8 cellular contexts compared by ENCODE assay signal in genomic region chr11:107799245-107799859, GRCh38. TPM values are rescaled to one million over a fixed set of nuclear protein-coding genes. Genes with fewer than 3 reads are reported as not detected.
DNase-seq lines count a peak whose midpoint lies in the region; ATAC-seq and TF ChIP-seq lines count a peak whose summit lies in the region.

No MANE protein-coding gene starts in this region.

- ATAC-seq in GM18508 (IDR thresholded peaks at IDR 0.05; ENCODE audit: insufficient read depth, unreplicated experiment) = peak; percentile 73
- ATAC-seq in HG03095 (IDR thresholded peaks at IDR 0.05; ENCODE audit: unreplicated experiment) = peak; percentile 87
- peak; percentile 52 for ATAC-seq in memory B cell (ENCODE audit: low read depth)

- peaks cover 3% of the 10 kb centered on the region for H3K9me3 Mint-ChIP-seq in memory B cell

- H3K27me3 Mint-ChIP-seq in memory B cell = no peaks in the 10 kb centered on the region

- TF ChIP-seq CTCF in AG09319 (IDR thresholded peaks at IDR 0.05; ENCODE audit: low read depth, low read length) = peak; percentile 90

- H3K4me3 Mint-ChIP-seq in memory B cell = no peak overlapping the region

- DNase-seq in AG09319 (ENCODE audit: extremely low read depth, low read depth) (peak; percentile 20), NCI-H460 (ENCODE audit: extremely low read depth, low read depth) (peak; percentile 47), memory B cell (ENCODE audit: low spot score in 2 of 2) (peak; percentile 51 to 58)
- peak; percentile 52 to 57 for DNase-seq in activated CD4-positive, alpha-beta T cell treated with anti-CD3 and anti-CD28 coated beads, Interleukin-2, amount 50 U/mL, for 4 hours
- DNase-seq in effector CD4-positive, alpha-beta T cell = peak; percentile 44
- DNase-seq in stimulated activated CD8-positive, alpha-beta memory T cell treated with anti-CD3 and anti-CD28 coated beads, Interleukin-2, amount 100 ng/mL, for 48 hours (ENCODE audit: low read depth in 2 of 2) = peak; percentile 19 to 48

- no peak overlapping the region for H3K27ac Mint-ChIP-seq in memory B cell

- peaks cover 35% of the 10 kb centered on the region for H3K36me3 Mint-ChIP-seq in memory B cell

- H3K4me1 Mint-ChIP-seq in memory B cell = no peaks in the 10 kb centered on the region

RNA-seq across cellular contexts. Expression of gene SLC35F2, which starts 59.2 kb away (rescaled TPM):
- total RNA-seq in NCI-H460 (2014; rRNA removed; shearing (Covaris generic)) = 34.1 and 37.4 TPM in 2 replicates
- 24.7 and 25.9 TPM in 2 replicates for polyA plus RNA-seq in NCI-H460 (2014; cell fraction: nucleus; rRNA removed)

Comparison
In these comparisons a context has a peak if more than half of its experiments do, and no peak if none do; other contexts are left out.
1. Peak in every context shown above with its lines: DNase-seq and ATAC-seq.